ENCODE assay signal across 1 cellular context in genomic region chr2:176128172-176129012, GRCh38.
TF ChIP-seq lines count a peak whose summit lies in the region.

No MANE protein-coding gene starts in this region.

TF ChIP-seq in H1, 55 proteins besides CTCF, POLR2A, EP300 and RAD21:
- no peak for TF ChIP-seq ZNF274 (IDR thresholded peaks at IDR 0.05; ENCODE audit: borderline replicate concordance, extremely low read depth, low read length)
- TF ChIP-seq GABPA (IDR thresholded peaks at IDR 0.05; ENCODE audit: borderline replicate concordance, insufficient read depth, low read length), result no peak
- TF ChIP-seq SAP30 (IDR thresholded peaks at IDR 0.05; ENCODE audit: insufficient read depth, insufficient replicate concordance, low read length), result no peak
- no peak for TF ChIP-seq BACH1 (IDR thresholded peaks at IDR 0.05; ENCODE audit: low read length)
- TF ChIP-seq SP4 (IDR thresholded peaks at IDR 0.05; ENCODE audit: low read length), result no peak
- TF ChIP-seq KDM4A (IDR thresholded peaks at IDR 0.05; ENCODE audit: low read depth, low read length, severe bottlenecking), result peak; percentile 1
- no peak for TF ChIP-seq TEAD4 (IDR thresholded peaks at IDR 0.05; ENCODE audit: low read depth, low read length)
- TF ChIP-seq CHD2 (IDR thresholded peaks at IDR 0.05; ENCODE audit: low read length), result no peak
- TF ChIP-seq CHD1 (IDR thresholded peaks at IDR 0.05; ENCODE audit: low read depth, low read length), result no peak
- TF ChIP-seq EZH2 (IDR thresholded peaks at IDR 0.05; ENCODE audit: low read depth, low read length, severe bottlenecking), result peak; percentile 92
- TF ChIP-seq ASH2L (IDR thresholded peaks at IDR 0.05; ENCODE audit: low read length), result no peak
- no peak for TF ChIP-seq SP2 (IDR thresholded peaks at IDR 0.05; ENCODE audit: low read length)
- no peak for TF ChIP-seq KDM5A (IDR thresholded peaks at IDR 0.05; ENCODE audit: low read length)
- TF ChIP-seq CBX8 (IDR thresholded peaks at IDR 0.05; ENCODE audit: borderline replicate concordance, low read depth, low read length), result 0 out of 2 replicates have a peak, but pooled peaks have one; percentile 70
- TF ChIP-seq TAF1 (IDR thresholded peaks at IDR 0.05; ENCODE audit: low read depth, low read length), result no peak
- no peak for TF ChIP-seq CHD7 (IDR thresholded peaks at IDR 0.05; ENCODE audit: insufficient replicate concordance, low read length)
- peak; percentile 49; the same call in 1 of the 2 replicates for TF ChIP-seq EGR1 (IDR thresholded peaks at IDR 0.05; ENCODE audit: borderline replicate concordance, low read depth, low read length)
- 0 out of 2 replicates have a peak, but pooled peaks have one; percentile 30 for TF ChIP-seq SP1 (IDR thresholded peaks at IDR 0.05; ENCODE audit: low read depth, low read length)
- TF ChIP-seq POU5F1 (IDR thresholded peaks at IDR 0.05; ENCODE audit: low read depth, low read length), result no peak
- TF ChIP-seq POLR2AphosphoS5 (IDR thresholded peaks at IDR 0.05; ENCODE audit: low read depth, low read length), result no peak
- no peak for TF ChIP-seq JUN (IDR thresholded peaks at IDR 0.05; ENCODE audit: low read depth, low read length)
- no peak for TF ChIP-seq TAF7 (optimal IDR thresholded peaks at IDR 0.05; ENCODE audit: borderline replicate concordance, low read depth, low read length)
- no peak for TF ChIP-seq SIN3A (conservative IDR thresholded peaks at IDR 0.05 in 1 of 2, IDR thresholded peaks at IDR 0.05 in 1 of 2; ENCODE audit: low read depth in 1 of 2, low read length in 2 of 2)
- peak; percentile 94 for TF ChIP-seq RNF2 (IDR thresholded peaks at IDR 0.05; ENCODE audit: borderline replicate concordance, low read depth, low read length, missing control alignments, poor library complexity, severe bottlenecking)
- TF ChIP-seq CREB1 (IDR thresholded peaks at IDR 0.05), result no peak
- no peak for TF ChIP-seq CEBPB (IDR thresholded peaks at IDR 0.05; ENCODE audit: low read depth, low read length)
- TF ChIP-seq TBP (IDR thresholded peaks at IDR 0.05; ENCODE audit: low read depth, low read length), result no peak
- no peak for TF ChIP-seq RFX5 (IDR thresholded peaks at IDR 0.05; ENCODE audit: borderline replicate concordance, low read depth, low read length)
- no peak for TF ChIP-seq MAX (IDR thresholded peaks at IDR 0.05)
- TF ChIP-seq SIX5 (IDR thresholded peaks at IDR 0.05; ENCODE audit: low read depth, low read length), result no peak
- TF ChIP-seq ATF3 (IDR thresholded peaks at IDR 0.05; ENCODE audit: insufficient read depth, low read depth, low read length), result no peak
- no peak for TF ChIP-seq SIRT6 (IDR thresholded peaks at IDR 0.05; ENCODE audit: low read length)
- no peak for TF ChIP-seq BCL11A (IDR thresholded peaks at IDR 0.05; ENCODE audit: low read depth in 2 of 2, low read length in 2 of 2)
- no peak for TF ChIP-seq TCF12 (IDR thresholded peaks at IDR 0.05; ENCODE audit: low read depth, low read length)
- TF ChIP-seq SUZ12 (IDR thresholded peaks at IDR 0.05; ENCODE audit: low read length), result peak; percentile 99
- TF ChIP-seq HDAC2 (IDR thresholded peaks at IDR 0.05; ENCODE audit: borderline replicate concordance in 1 of 2, low read depth in 2 of 2, low read length in 2 of 2), result no peak
- no peak for TF ChIP-seq RBBP5 (IDR thresholded peaks at IDR 0.05; ENCODE audit: borderline replicate concordance, low read depth, low read length)
- TF ChIP-seq NRF1 (IDR thresholded peaks at IDR 0.05; ENCODE audit: low read depth, low read length), result no peak
- no peak for TF ChIP-seq BRCA1 (IDR thresholded peaks at IDR 0.05; ENCODE audit: low read depth, low read length)
- no peak for TF ChIP-seq RXRA (IDR thresholded peaks at IDR 0.05; ENCODE audit: insufficient read depth, low read depth, low read length)
- no peak; the same call in 1 of the 2 replicates for TF ChIP-seq E2F6 (IDR thresholded peaks at IDR 0.05)
- no peak for TF ChIP-seq PHF8 (conservative IDR thresholded peaks at IDR 0.05; ENCODE audit: low read depth, low read length)
- no peak for TF ChIP-seq CTBP2 (IDR thresholded peaks at IDR 0.05; ENCODE audit: borderline replicate concordance, insufficient read depth, insufficient read length, low read length)
- no peak for TF ChIP-seq NANOG (IDR thresholded peaks at IDR 0.05; ENCODE audit: insufficient read depth, low read depth, low read length, poor library complexity, severe bottlenecking)
TF ChIP-seq in H1: peak in this region for 7.
